In genomic region chr1:9852410-9853301, GRCh38 we compare ENCODE assay signal across 8 cellular contexts. TPM values are rescaled to one million over a fixed set of nuclear protein-coding genes. Genes with fewer than 3 reads are reported as not detected.
DNase-seq lines count a peak whose midpoint lies in the region; ATAC-seq and TF ChIP-seq lines count a peak whose summit lies in the region.
"Had no signal": no experiment of that assay in that cellular context is flagged by ENCODE, and none has a peak within 500 bp of the region (broad histone marks: within the 10 kb centered on the region; RNA-seq: fewer than 3 reads in every experiment).

No MANE protein-coding gene starts in this region.

- TF ChIP-seq POLR2A in testis (IDR thresholded peaks at IDR 0.05) = no peak

- H3K9me3 Mint-ChIP-seq in activated CD8-positive, alpha-beta T cell treated with anti-CD3 and anti-CD28 coated beads for 36 hours = peaks cover 6% of the 10 kb centered on the region
- H3K9me3 Mint-ChIP-seq in stimulated activated naive B cell treated with anti-CD40 and anti-IgM and Interleukin-4, amounts not matched to agents 10 μg/mL and 1 μg/mL and 100 μg/mL, for 72 hours = peaks cover 5% of the 10 kb centered on the region in 2 donors

- H3K9me3 ChIP-seq in OCI-LY7 (ENCODE audit: low read length) (peaks cover 13% of the 10 kb centered on the region), testis (no peaks in the 10 kb centered on the region)
- H3K9me3 ChIP-seq: Peyer's patch had no signal

- H2AFZ ChIP-seq in OCI-LY7 (ENCODE audit: low read length) = no peak overlapping the region

- intact Hi-C loops in OCI-LY7 (cut with micrococcal nuclease; ENCODE audit: unreplicated experiment) (no loop called here), testis (cut with DNase I; ENCODE audit: low total_unique reads) (no loop called here)
- intact Hi-C loops in activated CD8-positive, alpha-beta T cell treated with anti-CD3 and anti-CD28 coated beads for 36 hours (cut with micrococcal nuclease) = no loop called here

- H3K27me3 ChIP-seq in testis = no peaks in the 10 kb centered on the region
- H3K27me3 ChIP-seq: Peyer's patch had no signal

- H3K27ac ChIP-seq in OCI-LY7 (ENCODE audit: low read depth, low read length, poor library complexity, severe bottlenecking) = no peak overlapping the region
- H3K27ac ChIP-seq in testis = no peak overlapping the region
- H3K27ac ChIP-seq: Peyer's patch had no signal

- peaks cover 13% of the 10 kb centered on the region; the same call in 1 of the 2 replicates for H3K79me2 ChIP-seq in OCI-LY7 (ENCODE audit: insufficient read depth, low read depth, low read length)

- no peak for TF ChIP-seq CTCF in OCI-LY7 (conservative IDR thresholded peaks at IDR 0.05; ENCODE audit: low read length)
- TF ChIP-seq CTCF in fibroblast of mammary gland (conservative IDR thresholded peaks at IDR 0.05; ENCODE audit: control insufficient read depth, insufficient read depth, low read depth, low read length) = no peak
- no peak for TF ChIP-seq CTCF in activated CD8-positive, alpha-beta T cell treated with anti-CD3 and anti-CD28 coated beads for 36 hours (IDR thresholded peaks at IDR 0.05)
- no peak for TF ChIP-seq CTCF in testis (IDR thresholded peaks at IDR 0.05)

- H3K4me3 ChIP-seq in OCI-LY7 (ENCODE audit: low read depth, low read length, poor library complexity, severe bottlenecking) (peak overlapping the region; percentile 73), fibroblast of mammary gland (ENCODE audit: control insufficient read depth, low read depth, low read length) (no peak overlapping the region), skeletal muscle cell (ENCODE audit: low read depth, low read length) (no peak overlapping the region), testis (no peak overlapping the region)
- H3K4me3 ChIP-seq: Peyer's patch had no signal

- no peak overlapping the region for H3K27ac Mint-ChIP-seq in activated CD8-positive, alpha-beta T cell treated with anti-CD3 and anti-CD28 coated beads for 36 hours
- no peak overlapping the region for H3K27ac Mint-ChIP-seq in stimulated activated naive B cell treated with anti-CD40 and anti-IgM and Interleukin-4, amounts not matched to agents 10 μg/mL and 1 μg/mL and 100 μg/mL, for 72 hours

- peak; percentile 79 for DNase-seq in H4 (ENCODE audit: low spot score)
- DNase-seq in OCI-LY7 (ENCODE audit: low spot score) = no peak
- peak; percentile 82 for DNase-seq in fibroblast of mammary gland (ENCODE audit: low read depth)
- DNase-seq in skeletal muscle cell (ENCODE audit: low read depth) = peak; percentile 49
- no peak for DNase-seq in activated CD8-positive, alpha-beta T cell treated with anti-CD3 and anti-CD28 coated beads for 36 hours
- no peak for DNase-seq in stimulated activated naive B cell treated with anti-CD40 and anti-IgM and Interleukin-4, amounts not matched to agents 10 μg/mL and 1 μg/mL and 100 μg/mL, for 72 hours
- no peak for DNase-seq in testis
- DNase-seq: Peyer's patch had no signal

- H4K20me1 ChIP-seq in OCI-LY7 (ENCODE audit: insufficient read depth, low read length) = no peaks in the 10 kb centered on the region

- WGBS in testis, 2 donors = 86 to 92% methylated on average over 12 of the region's 12 CpGs

- CTCF ChIA-PET in OCI-LY7 (lab: Charles Lee; ENCODE audit: unreplicated experiment) = interaction anchor here (1.3 kb wide), 1 partner anchor 67 kb away, joined by 4 read pairs; no protein-coding TSS in a partner anchor
- CTCF ChIA-PET in activated CD8-positive, alpha-beta T cell treated with anti-CD3 and anti-CD28 coated beads for 36 hours (lab: Charles Lee) = interaction anchor here (0.9 to 1.7 kb wide), 7 partner anchors 8 to 68 kb away, joined by 3 to 7 read pairs (median 3); no protein-coding TSS in a partner anchor

- peaks cover 2% of the 10 kb centered on the region for H3K27me3 Mint-ChIP-seq in activated CD8-positive, alpha-beta T cell treated with anti-CD3 and anti-CD28 coated beads for 36 hours
- H3K27me3 Mint-ChIP-seq in stimulated activated naive B cell treated with anti-CD40 and anti-IgM and Interleukin-4, amounts not matched to agents 10 μg/mL and 1 μg/mL and 100 μg/mL, for 72 hours = no peaks in the 10 kb centered on the region

- peaks cover 45% of the 10 kb centered on the region for H3K4me1 ChIP-seq in OCI-LY7 (ENCODE audit: insufficient read depth, low read length, poor library complexity, severe bottlenecking)
- peaks cover 3% of the 10 kb centered on the region for H3K4me1 ChIP-seq in testis

- POLR2A ChIA-PET in OCI-LY7 (lab: Charles Lee) = interaction anchor here (0.7 to 2.4 kb wide), 2 partner anchors 66 to 68 kb away, joined by 3 to 10 read pairs; no protein-coding TSS in a partner anchor
- POLR2A ChIA-PET in activated CD8-positive, alpha-beta T cell treated with anti-CD3 and anti-CD28 coated beads for 36 hours (lab: Charles Lee) = no interaction called here

- H3K4me3 Mint-ChIP-seq in activated CD8-positive, alpha-beta T cell treated with anti-CD3 and anti-CD28 coated beads for 36 hours = no peak overlapping the region
- no peak overlapping the region for H3K4me3 Mint-ChIP-seq in stimulated activated naive B cell treated with anti-CD40 and anti-IgM and Interleukin-4, amounts not matched to agents 10 μg/mL and 1 μg/mL and 100 μg/mL, for 72 hours

- H3K36me3 Mint-ChIP-seq in activated CD8-positive, alpha-beta T cell treated with anti-CD3 and anti-CD28 coated beads for 36 hours (ENCODE audit: low read depth) = peaks cover 9% of the 10 kb centered on the region
- peaks cover 8 to 9% of the 10 kb centered on the region in 2 donors for H3K36me3 Mint-ChIP-seq in stimulated activated naive B cell treated with anti-CD40 and anti-IgM and Interleukin-4, amounts not matched to agents 10 μg/mL and 1 μg/mL and 100 μg/mL, for 72 hours

- H3K36me3 ChIP-seq in OCI-LY7 (ENCODE audit: insufficient read depth, low read length) (peaks cover 29% of the 10 kb centered on the region), testis (ENCODE audit: low read depth, missing control alignments) (no peaks in the 10 kb centered on the region)

- ATAC-seq in activated CD8-positive, alpha-beta T cell treated with anti-CD3 and anti-CD28 coated beads for 36 hours = no peak
- ATAC-seq in stimulated activated naive B cell treated with anti-CD40 and anti-IgM and Interleukin-4, amounts not matched to agents 10 μg/mL and 1 μg/mL and 100 μg/mL, for 72 hours (replicated peaks) = no peak

- peaks cover 11% of the 10 kb centered on the region for H3K4me1 Mint-ChIP-seq in activated CD8-positive, alpha-beta T cell treated with anti-CD3 and anti-CD28 coated beads for 36 hours (ENCODE audit: low read depth)
- peaks cover 14 to 30% of the 10 kb centered on the region in 2 donors for H3K4me1 Mint-ChIP-seq in stimulated activated naive B cell treated with anti-CD40 and anti-IgM and Interleukin-4, amounts not matched to agents 10 μg/mL and 1 μg/mL and 100 μg/mL, for 72 hours

- H3K4me2 ChIP-seq in OCI-LY7 (ENCODE audit: low read length) = peak overlapping the region; percentile 82

- no peaks in the 10 kb centered on the region for H3K9me2 ChIP-seq in OCI-LY7 (ENCODE audit: insufficient read depth, low read length)

- no TSS peak for BruUV-seq in OCI-LY7 (replicated peaks; lab: Mats Ljungman, UMichigan)

RNA-seq across cellular contexts. Expression of gene CLSTN1, which starts 28.9 kb away (rescaled TPM):
- 31.0 and 35.3 TPM in 2 replicates for total RNA-seq in H4 (2014; rRNA removed; shearing (Covaris generic))
- 49.4 and 58.6 TPM in 2 replicates for total RNA-seq in OCI-LY7 (2014; rRNA removed; shearing (Covaris generic))
- 124 and 141 TPM in 2 replicates for total RNA-seq in OCI-LY7 (2022)
- total RNA-seq in activated CD8-positive, alpha-beta T cell treated with anti-CD3 and anti-CD28 coated beads for 36 hours = 10 to 100 TPM; 29.3 to 29.9 TPM
- 10 to 100 TPM; 52.6 to 70.2 TPM for total RNA-seq in testis
- polyA plus RNA-seq in testis (ENCODE audit: insufficient read depth, low read depth, low replicate concordance) = 60.4 TPM

RNA-seq across cellular contexts. Expression of gene CTNNBIP1, which starts 57.4 kb away (rescaled TPM):
- total RNA-seq in H4 (2014; rRNA removed; shearing (Covaris generic)) = 16.6 and 18.9 TPM in 2 replicates
- 9.6 and 14.7 TPM in 2 replicates for total RNA-seq in OCI-LY7 (2014; rRNA removed; shearing (Covaris generic))
- total RNA-seq in OCI-LY7 (2022) (17.4 and 21.3 TPM in 2 replicates), testis (10 to 100 TPM; 45.3 to 48.1 TPM)
- total RNA-seq in activated CD8-positive, alpha-beta T cell treated with anti-CD3 and anti-CD28 coated beads for 36 hours = 1 to 10 TPM; 9.0 to 9.6 TPM
- 60.8 TPM for polyA plus RNA-seq in testis (ENCODE audit: insufficient read depth, low read depth, low replicate concordance)

Comparison
In these comparisons a context has a peak if more than half of its experiments do, and no peak if none do; other contexts are left out.
1. DNase-seq: peak in H4 (single experiment), fibroblast of mammary gland (single experiment) and skeletal muscle cell (single experiment); none in OCI-LY7 (single experiment), activated CD8-positive, alpha-beta T cell treated with anti-CD3 and anti-CD28 coated beads for 36 hours (single experiment), stimulated activated naive B cell treated with anti-CD40 and anti-IgM and Interleukin-4, amounts not matched to agents 10 μg/mL and 1 μg/mL and 100 μg/mL, for 72 hours (single experiment) and testis (single experiment).